19 cellular contexts compared by ENCODE assay signal in genomic region chr1:53462213-53462612, GRCh38. TPM values are rescaled to one million over a fixed set of nuclear protein-coding genes. Genes with fewer than 3 reads are reported as not detected.
DNase-seq lines count a peak whose midpoint lies in the region; ATAC-seq and TF ChIP-seq lines count a peak whose summit lies in the region.
"Had no signal": no experiment of that assay in that cellular context is flagged by ENCODE, and none has a peak within 500 bp of the region (broad histone marks: within the 10 kb centered on the region; RNA-seq: fewer than 3 reads in every experiment).

No MANE protein-coding gene starts in this region.

- H3K56ac ChIP-seq in mesendoderm (ENCODE audit: low read length) (no peak overlapping the region), H9 (ENCODE audit: insufficient read length, low read depth, low read length) (no peak overlapping the region)

- H4K20me1 ChIP-seq in H9 (ENCODE audit: control insufficient read depth, insufficient read depth, insufficient read length) = no peaks in the 10 kb centered on the region
- H4K20me1 ChIP-seq: BLaER1 had no signal

- no peak overlapping the region for H3K23ac ChIP-seq in mesendoderm (ENCODE audit: low read length)
- H3K23ac ChIP-seq in H9 (ENCODE audit: insufficient read length, low read depth, low read length) = no peak overlapping the region

- H3T11ph ChIP-seq in H9 (ENCODE audit: low read length) = no peak overlapping the region

- H4K91ac ChIP-seq in H9 (ENCODE audit: insufficient read length, low read depth, low read length) = no peak overlapping the region

- no peak overlapping the region for H3K14ac ChIP-seq in H9 (ENCODE audit: insufficient read depth, low read length)

- H2BK15ac ChIP-seq in mesendoderm (replicated peaks; ENCODE audit: low read depth) (no peak overlapping the region), H9 (ENCODE audit: low read depth, low read length) (no peak overlapping the region)

- no peaks in the 10 kb centered on the region for H3K27me3 ChIP-seq in mesendoderm (ENCODE audit: insufficient read depth, low read length, poor library complexity)
- no peaks in the 10 kb centered on the region for H3K27me3 ChIP-seq in H9 (ENCODE audit: insufficient read depth, low read length)
- H3K27me3 ChIP-seq: BLaER1 had no signal

- no peak overlapping the region for H3K9ac ChIP-seq in mesendoderm (ENCODE audit: low read length)
- H3K9ac ChIP-seq in H9 (ENCODE audit: extremely low read depth, insufficient read length, low read length) = no peak overlapping the region
- H3K9ac ChIP-seq: BLaER1 had no signal

- H3K9me3 ChIP-seq in H9 (ENCODE audit: control insufficient read depth, low read depth, low read length) = no peaks in the 10 kb centered on the region
- H3K9me3 ChIP-seq: BLaER1 had no signal

- H3K4me3 ChIP-seq in mesendoderm (ENCODE audit: low read length) = no peak overlapping the region
- H3K4me3 ChIP-seq: BLaER1, GM12878 had no signal

- H2BK5ac ChIP-seq in mesendoderm (ENCODE audit: low read length) (no peak overlapping the region), H9 (ENCODE audit: insufficient read length, low read length) (no peak overlapping the region)

- no peak overlapping the region for H3K4ac ChIP-seq in mesendoderm (ENCODE audit: low read depth, low read length)
- no peak overlapping the region for H3K4ac ChIP-seq in H9 (ENCODE audit: low read depth, low read length)

- no peak overlapping the region for H3K18ac ChIP-seq in mesendoderm (ENCODE audit: low read length)
- no peak overlapping the region for H3K18ac ChIP-seq in H9 (ENCODE audit: insufficient read length, low read depth, low read length)

- no peak overlapping the region for H4K8ac ChIP-seq in mesendoderm (ENCODE audit: low read depth, low read length)
- H4K8ac ChIP-seq in H9 (replicated peaks; ENCODE audit: insufficient read length, low read depth, low read length) = no peak overlapping the region

- TF ChIP-seq CTCF in H9 (conservative IDR thresholded peaks at IDR 0.05) = no peak

- H3K36me3 Mint-ChIP-seq in H9 (ENCODE audit: insufficient read depth in 1 of 3, low read depth in 3 of 3) = no peaks in the 10 kb centered on the region
- H3K36me3 Mint-ChIP-seq: CD14-positive monocyte; CD4-positive, alpha-beta memory T cell had no signal

- no peak overlapping the region for H2AFZ ChIP-seq in H9 (ENCODE audit: low read length)

- H2BK20ac ChIP-seq in H9 (ENCODE audit: low read depth, low read length, poor library complexity, severe bottlenecking) = no peak overlapping the region

- WGBS in mesendoderm (ENCODE audit: extremely low coverage, insufficient coverage, low lambda C conversion rate) = no CpG with 5 or more reads among the region's 5 CpGs
- WGBS in H9 (ENCODE audit: extremely low coverage, insufficient read length, low lambda C conversion rate) = no CpG with 5 or more reads among the region's 5 CpGs

- H3K9me3 Mint-ChIP-seq in H9 = no peaks in the 10 kb centered on the region
- H3K9me3 Mint-ChIP-seq: CD4-positive, alpha-beta memory T cell; HFFc6 had no signal

- H2BK120ac ChIP-seq in mesendoderm (ENCODE audit: low read depth, low read length) = no peak overlapping the region
- no peak overlapping the region for H2BK120ac ChIP-seq in H9 (ENCODE audit: low read depth, low read length, poor library complexity, severe bottlenecking)

- no peaks in the 10 kb centered on the region for H3K36me3 ChIP-seq in mesendoderm (ENCODE audit: control insufficient read depth, insufficient read depth, low read length)
- H3K36me3 ChIP-seq: BLaER1 had no signal

- H4K5ac ChIP-seq in mesendoderm (ENCODE audit: low read length) = no peak overlapping the region
- H4K5ac ChIP-seq in H9 (ENCODE audit: insufficient read length, low read depth, low read length) = no peak overlapping the region

- no peak for ATAC-seq in HG02938 (IDR thresholded peaks at IDR 0.05; ENCODE audit: unreplicated experiment)
- ATAC-seq: HCT116 had no signal

- H2AK5ac ChIP-seq in mesendoderm (ENCODE audit: low read length) (peak overlapping the region; percentile 68), H9 (ENCODE audit: insufficient read length, low read length) (no peak overlapping the region)

- H3K27ac Mint-ChIP-seq in H9 = no peak overlapping the region
- H3K27ac Mint-ChIP-seq: CD14-positive monocyte; CD4-positive, alpha-beta memory T cell; HFFc6 had no signal

- H3K27ac ChIP-seq in mesendoderm (ENCODE audit: low read depth, low read length) = no peak overlapping the region
- no peak overlapping the region for H3K27ac ChIP-seq in H9 (ENCODE audit: insufficient read length, low read depth, low read length)
- H3K27ac ChIP-seq: BLaER1 had no signal

- no peak overlapping the region for H3K4me3 Mint-ChIP-seq in H9
- H3K4me3 Mint-ChIP-seq: CD14-positive monocyte; CD4-positive, alpha-beta memory T cell; HFFc6 had no signal

- H3K79me2 ChIP-seq in mesendoderm (ENCODE audit: control insufficient read depth, insufficient read depth, low read length) (no peaks in the 10 kb centered on the region), H9 (ENCODE audit: insufficient read depth, low read length) (no peaks in the 10 kb centered on the region)

- DNase-seq in activated CD8-positive, alpha-beta memory T cell treated with anti-CD3 and anti-CD28 coated beads for 24 hours = peak; percentile 32
- no peak for DNase-seq in activated CD8-positive, alpha-beta memory T cell treated with anti-CD3 and anti-CD28 coated beads, Interleukin-2, amount 50 U/mL, for 4 hours
- DNase-seq in NCI-H69 (lab: John Stamatoyannopoulos, UW) (peak; percentile 22), ecto neural progenitor cell (ENCODE audit: low spot score) (peak; percentile 29), mesendoderm (no peak), H9 (no peak), kidney tubule cell (ENCODE audit: low spot score) (no peak)
- DNase-seq: 8988T; CD4-positive, alpha-beta memory T cell; DMS79 treated with DMSO at 0.1 percent for 48 hours; HFFc6; IMR-90 had no signal

- H3K23me2 ChIP-seq in H9 (ENCODE audit: insufficient read length, low read depth, low read length, poor library complexity, severe bottlenecking) = no peaks in the 10 kb centered on the region

- H3K79me1 ChIP-seq in mesendoderm (ENCODE audit: low read length) (no peaks in the 10 kb centered on the region), H9 (ENCODE audit: insufficient read depth, low read depth, low read length, poor library complexity, severe bottlenecking) (no peaks in the 10 kb centered on the region)

- H3K27me3 Mint-ChIP-seq in H9 (ENCODE audit: low read depth) = peaks cover 20% of the 10 kb centered on the region

- no peak overlapping the region for H2BK12ac ChIP-seq in H9 (ENCODE audit: insufficient read length, low read depth, low read length)

- H3K4me2 ChIP-seq in mesendoderm (ENCODE audit: low read length) = no peak overlapping the region
- no peak overlapping the region for H3K4me2 ChIP-seq in H9 (ENCODE audit: insufficient read depth, insufficient read length, low read length)
- H3K4me2 ChIP-seq: BLaER1 had no signal

- H3K4me1 ChIP-seq in mesendoderm (ENCODE audit: control insufficient read depth, low read depth, low read length) (no peaks in the 10 kb centered on the region), H9 (ENCODE audit: insufficient read depth, low read length) (no peaks in the 10 kb centered on the region)

- H3K4me1 Mint-ChIP-seq in H9 = peaks cover 5 to 7% of the 10 kb centered on the region in 2 experiments; a peak in 3 of 4 replicates

RNA-seq across cellular contexts. Expression of gene DMRTB1, which starts 3.0 kb away (rescaled TPM):
- polyA plus RNA-seq in mesendoderm (2013, experiment 1 of 2) = 0.60 TPM
- 0.53 TPM for polyA plus RNA-seq in mesendoderm (2013, experiment 2 of 2)
- total RNA-seq in H9 (2021) = not detected in 2 replicates
- total RNA-seq: A673; CD4-positive, alpha-beta memory T cell; GM12878; HFFc6; IMR-90 had no signal
- polyA plus RNA-seq: AG04450; CD14-positive monocyte; CD4-positive, alpha-beta memory T cell; GM12878; IMR-90 had no signal

Comparison
In these comparisons a context has a peak if more than half of its experiments do, and no peak if none do; other contexts are left out.
1. DNase-seq: peak in activated CD8-positive, alpha-beta memory T cell treated with anti-CD3 and anti-CD28 coated beads for 24 hours (single experiment), NCI-H69 (single experiment) and ecto neural progenitor cell (single experiment); none in activated CD8-positive, alpha-beta memory T cell treated with anti-CD3 and anti-CD28 coated beads, Interleukin-2, amount 50 U/mL, for 4 hours (single experiment), mesendoderm (single experiment), H9 (single experiment) and kidney tubule cell (single experiment).